Comparison of ENCODE assay signal across 11 cellular contexts in genomic region chr17:34443832-34444469, GRCh38.
DNase-seq lines count a peak whose midpoint lies in the region; ATAC-seq and TF ChIP-seq lines count a peak whose summit lies in the region.
"Had no signal": no experiment of that assay in that cellular context is flagged by ENCODE, and none has a peak within 500 bp of the region (broad histone marks: within the 10 kb centered on the region; RNA-seq: fewer than 3 reads in every experiment).

No MANE protein-coding gene starts in this region.

- H3K4me3 ChIP-seq in breast epithelium, result no peak overlapping the region
- no peak overlapping the region for H3K4me3 ChIP-seq in OCI-LY1 (ENCODE audit: low read depth, low read length, poor library complexity, severe bottlenecking)
- H3K4me3 ChIP-seq in thyroid gland (replicated peaks in 1 of 3), result no peak overlapping the region

- ATAC-seq in foreskin keratinocyte, result no peak
- ATAC-seq in stimulated activated naive CD8-positive, alpha-beta T cell treated with anti-CD3 and anti-CD28 coated beads, Interleukin-15, amount 100 ng/mL, for 72 hours, result peak; percentile 60
- no peak for ATAC-seq in HG03095 (IDR thresholded peaks at IDR 0.05; ENCODE audit: unreplicated experiment)
- ATAC-seq: T-helper 17 cell had no signal

- in situ Hi-C loops in T47D (cut with HindIII; ENCODE audit: low pct_unique_long_range_greater_than_20kb, low sequenced_read_pairs), result no loop called here

- no peaks in the 10 kb centered on the region for H4K20me1 ChIP-seq in OCI-LY1 (ENCODE audit: insufficient read depth, low read length)

- no peaks in the 10 kb centered on the region for H3K9me3 Mint-ChIP-seq in stimulated activated naive CD8-positive, alpha-beta T cell treated with anti-CD3 and anti-CD28 coated beads, Interleukin-15, amount 100 ng/mL, for 72 hours
- H3K9me3 Mint-ChIP-seq: natural killer cell treated with Interleukin-12 subunit alpha and Interleukin-12 subunit beta and Interleukin-15 and Interleukin-18, amount 100 ng/mL, for 72 hours had no signal

- peaks cover 0 to 28% of the 10 kb centered on the region in 2 donors for H3K27me3 ChIP-seq in breast epithelium
- no peaks in the 10 kb centered on the region for H3K27me3 ChIP-seq in OCI-LY1 (ENCODE audit: insufficient read depth, low read length)
- no peaks in the 10 kb centered on the region for H3K27me3 ChIP-seq in foreskin keratinocyte
- no peaks in the 10 kb centered on the region for H3K27me3 ChIP-seq in thyroid gland

- 50 to 51% methylated on average over 7 to 8 of the region's 8 CpGs for WGBS in thyroid gland, 2 donors

- H3K4me1 ChIP-seq in breast epithelium (no peaks in the 10 kb centered on the region), OCI-LY1 (ENCODE audit: insufficient read depth, low read length, severe bottlenecking) (no peaks in the 10 kb centered on the region), foreskin keratinocyte (no peaks in the 10 kb centered on the region), thyroid gland (no peaks in the 10 kb centered on the region)

- peaks cover 53% of the 10 kb centered on the region for H3K27me3 Mint-ChIP-seq in stimulated activated naive CD8-positive, alpha-beta T cell treated with anti-CD3 and anti-CD28 coated beads, Interleukin-15, amount 100 ng/mL, for 72 hours

- H3K27ac ChIP-seq in breast epithelium, result no peak overlapping the region
- H3K27ac ChIP-seq in OCI-LY1 (ENCODE audit: low read depth, low read length, poor library complexity, severe bottlenecking), result no peak overlapping the region
- H3K27ac ChIP-seq in foreskin keratinocyte, result no peak overlapping the region
- H3K27ac ChIP-seq in thyroid gland, result no peak overlapping the region

- H3K9ac ChIP-seq in OCI-LY1 (ENCODE audit: low read length), result no peak overlapping the region

- DNase-seq in T47D (ENCODE audit: low read depth in 1 of 2, low spot score in 1 of 2) (peak; percentile 52 to 64), breast epithelium (ENCODE audit: low spot score in 2 of 2) (no peak), foreskin keratinocyte (no peak), HuH-7.5 (ENCODE audit: low spot score) (no peak), thyroid gland (no peak)
- peak in 1 of 2 donors; percentile 18 for DNase-seq in stimulated activated naive CD8-positive, alpha-beta T cell treated with anti-CD3 and anti-CD28 coated beads, Interleukin-15, amount 100 ng/mL, for 72 hours
- DNase-seq: amniotic stem cell, T-helper 17 cell had no signal

- no peak overlapping the region for H3K4me2 ChIP-seq in OCI-LY1 (ENCODE audit: low read length)

- intact Hi-C loops in breast epithelium (cut with DNase I; ENCODE audit: low total_unique reads), result no loop called here
- intact Hi-C loops in thyroid gland (cut with DNase I), result no loop called here

- H3K36me3 ChIP-seq in breast epithelium (no peaks in the 10 kb centered on the region), OCI-LY1 (ENCODE audit: insufficient read depth, low read length) (no peaks in the 10 kb centered on the region), thyroid gland (no peaks in the 10 kb centered on the region)

- H3K9me2 ChIP-seq in OCI-LY1 (ENCODE audit: low read depth, low read length), result no peaks in the 10 kb centered on the region

- H3K4me3 Mint-ChIP-seq in stimulated activated naive CD8-positive, alpha-beta T cell treated with anti-CD3 and anti-CD28 coated beads, Interleukin-15, amount 100 ng/mL, for 72 hours, result no peak overlapping the region
- H3K4me3 Mint-ChIP-seq: natural killer cell treated with Interleukin-12 subunit alpha and Interleukin-12 subunit beta and Interleukin-15 and Interleukin-18, amount 100 ng/mL, for 72 hours had no signal

- no peaks in the 10 kb centered on the region for H3K79me2 ChIP-seq in OCI-LY1 (ENCODE audit: insufficient read depth, low read length)

- H3K9me3 ChIP-seq in breast epithelium (no peaks in the 10 kb centered on the region), OCI-LY1 (ENCODE audit: low read length) (no peaks in the 10 kb centered on the region), thyroid gland (no peaks in the 10 kb centered on the region)

- H3K27ac Mint-ChIP-seq in stimulated activated naive CD8-positive, alpha-beta T cell treated with anti-CD3 and anti-CD28 coated beads, Interleukin-15, amount 100 ng/mL, for 72 hours, result no peak overlapping the region
- H3K27ac Mint-ChIP-seq: natural killer cell treated with Interleukin-12 subunit alpha and Interleukin-12 subunit beta and Interleukin-15 and Interleukin-18, amount 100 ng/mL, for 72 hours; T-helper 17 cell had no signal

- TF ChIP-seq CTCF in breast epithelium (IDR thresholded peaks at IDR 0.05) (no peak), OCI-LY1 (IDR thresholded peaks at IDR 0.05; ENCODE audit: low read length) (peak; percentile 23; the same call in 1 of the 2 replicates), foreskin keratinocyte (conservative IDR thresholded peaks at IDR 0.05) (peak; percentile 22), thyroid gland (IDR thresholded peaks at IDR 0.05) (peak in 1 of 6 experiments; percentile 22)

- H2AFZ ChIP-seq in OCI-LY1 (ENCODE audit: low read length), result no peak overlapping the region

- no peaks in the 10 kb centered on the region for H3F3A ChIP-seq in OCI-LY1 (ENCODE audit: insufficient read depth, low read length)

- H3K4me1 Mint-ChIP-seq in stimulated activated naive CD8-positive, alpha-beta T cell treated with anti-CD3 and anti-CD28 coated beads, Interleukin-15, amount 100 ng/mL, for 72 hours, result no peaks in the 10 kb centered on the region
- H3K4me1 Mint-ChIP-seq: T-helper 17 cell had no signal

- no peak for TF ChIP-seq POLR2A in breast epithelium (IDR thresholded peaks at IDR 0.05)
- TF ChIP-seq POLR2A in thyroid gland (IDR thresholded peaks at IDR 0.05), result no peak

Comparison
In these comparisons a context has a peak if more than half of its experiments do, and no peak if none do; other contexts are left out.
1. DNase-seq: peak in T47D (2 of 2); none in breast epithelium (0 of 2), foreskin keratinocyte (0 of 2), HuH-7.5 (single experiment) and thyroid gland (0 of 2).
2. CTCF ChIP-seq: peak in OCI-LY1 (single experiment) and foreskin keratinocyte (single experiment); none in breast epithelium (0 of 3).